ENCODE assay signal across 22 cellular contexts in genomic region chr18:78492813-78493371, GRCh38.
"Had no signal": no experiment of that assay in that cellular context is flagged by ENCODE, and none has a peak within 500 bp of the region (broad histone marks: within the 10 kb centered on the region; RNA-seq: fewer than 3 reads in every experiment).

No MANE protein-coding gene starts in this region.

- H3K4me1 ChIP-seq: Peyer's patch, SJCRH30 had no signal

- H3K4me2 ChIP-seq: KMS-11, SK-N-SH had no signal

- H3K4me1 Mint-ChIP-seq: activated naive CD4-positive, alpha-beta T cell treated with anti-CD3 and anti-CD28 coated beads, Interleukin-2, amount 50 U/mL, for 24 hours had no signal

- H3K4me3 Mint-ChIP-seq: activated naive CD4-positive, alpha-beta T cell treated with anti-CD3 and anti-CD28 coated beads, Interleukin-2, amount 50 U/mL, for 24 hours had no signal

- H3K4me3 ChIP-seq: cardiac muscle cell, MG63, Peyer's patch, SJCRH30 had no signal

- DNase-seq: activated CD4-positive, CD25-positive, alpha-beta regulatory T cell; activated T-cell treated with anti-CD3 and anti-CD28 coated beads for 4 hours; brain microvascular endothelial cell; cerebellar nuclear complex; MG63; MV-4-11; NCI-H1105; NCI-H1436; NCI-H1694 treated with DMSO at 0.1 percent for 48 hours; NCI-H2029 treated with DMSO at 0.1 percent for 48 hours; NCI-H345; NCI-H510A; NCI-H69; Peyer's patch; Right ventricle myocardium superior; SJCRH30; SK-N-SH had no signal

- H3K27ac ChIP-seq: brain microvascular endothelial cell, cardiac muscle cell, KMS-11, Peyer's patch, RWPE1, SJCRH30, VCaP had no signal

- H3K27ac Mint-ChIP-seq: activated naive CD4-positive, alpha-beta T cell treated with anti-CD3 and anti-CD28 coated beads, Interleukin-2, amount 50 U/mL, for 24 hours had no signal

- H3K9ac ChIP-seq: KMS-11, SK-N-SH had no signal

- H3K9me2 ChIP-seq: SK-N-SH had no signal

- H3K9me3 ChIP-seq: MG63, Peyer's patch, SJCRH30, SK-N-SH had no signal

- H3K27me3 ChIP-seq: brain microvascular endothelial cell, cardiac muscle cell, MG63, Peyer's patch, SJCRH30 had no signal

- H3K36me3 Mint-ChIP-seq: activated naive CD4-positive, alpha-beta T cell treated with anti-CD3 and anti-CD28 coated beads, Interleukin-2, amount 50 U/mL, for 24 hours had no signal

- H3K36me3 ChIP-seq: brain microvascular endothelial cell, cardiac muscle cell, MG63, Peyer's patch, SJCRH30 had no signal
